In genomic region chr12:1995205-1995896, GRCh38 we compare ENCODE assay signal across 13 cellular contexts. TPM values are rescaled to one million over a fixed set of nuclear protein-coding genes. Genes with fewer than 3 reads are reported as not detected.
DNase-seq lines count a peak whose midpoint lies in the region; ATAC-seq and TF ChIP-seq lines count a peak whose summit lies in the region.
"Had no signal": no experiment of that assay in that cellular context is flagged by ENCODE, and none has a peak within 500 bp of the region (broad histone marks: within the 10 kb centered on the region; RNA-seq: fewer than 3 reads in every experiment).

No MANE protein-coding gene starts in this region.

- CTCF ChIA-PET in activated CD4-positive, alpha-beta memory T cell treated with anti-CD3 and anti-CD28 coated beads for 36 hours (lab: Charles Lee) = interaction anchor here (1.2 to 2.7 kb wide), 3 partner anchors 39 to 200 kb away, joined by 3 to 8 read pairs (median 3); no protein-coding TSS in a partner anchor

- peaks cover 39% of the 10 kb centered on the region for H3K36me3 Mint-ChIP-seq in activated CD4-positive, alpha-beta memory T cell treated with anti-CD3 and anti-CD28 coated beads for 36 hours

- no peak for ATAC-seq in gastrocnemius medialis
- no peak for ATAC-seq in psoas muscle

- H3K9me3 ChIP-seq in HUES48 (ENCODE audit: control insufficient read depth, insufficient read depth, low read length) (no peaks in the 10 kb centered on the region), smooth muscle cell (replicated peaks; ENCODE audit: low read depth) (no peaks in the 10 kb centered on the region), gastrocnemius medialis (no peaks in the 10 kb centered on the region), psoas muscle (no peaks in the 10 kb centered on the region)

- peak; percentile 20 for DNase-seq in GM13976 (ENCODE audit: low spot score)
- DNase-seq in activated CD4-positive, alpha-beta memory T cell treated with anti-CD3 and anti-CD28 coated beads for 36 hours = peak; percentile 33
- no peak for DNase-seq in smooth muscle cell (lab: John Stamatoyannopoulos, UW; ENCODE audit: unreplicated experiment)
- no peak for DNase-seq in gastrocnemius medialis
- DNase-seq in psoas muscle = no peak
- no peak for DNase-seq in NCI-H345 treated with DMSO at 0.1 percent for 48 hours (lab: John Stamatoyannopoulos, UW; ENCODE audit: unreplicated experiment)
- DNase-seq: activated CD4-positive, alpha-beta T cell treated with anti-CD3 and anti-CD28 coated beads, Interleukin-2, amount 50 U/mL, for 1 hour; dermis blood vessel endothelial cell; left cardiac atrium; NCI-H1417; NCI-H774; stimulated activated CD4-positive, alpha-beta T cell treated with anti-CD3 and anti-CD28 coated beads, Interleukin-12 subunit alpha, Interleukin-12 subunit beta, amount 100 ng/mL, for 4 hours had no signal

- peaks cover 4% of the 10 kb centered on the region for H4K20me1 ChIP-seq in smooth muscle cell (ENCODE audit: low read depth)

- no peaks in the 10 kb centered on the region for H3K9me3 Mint-ChIP-seq in activated CD4-positive, alpha-beta memory T cell treated with anti-CD3 and anti-CD28 coated beads for 36 hours

- peak overlapping the region; percentile 68 for H3K4me2 ChIP-seq in smooth muscle cell

- peak overlapping the region; percentile 46 for H3K27ac Mint-ChIP-seq in activated CD4-positive, alpha-beta memory T cell treated with anti-CD3 and anti-CD28 coated beads for 36 hours

- peaks cover 44% of the 10 kb centered on the region for H3K4me1 ChIP-seq in HUES48 (ENCODE audit: control insufficient read depth, insufficient read depth, low read length)
- H3K4me1 ChIP-seq in smooth muscle cell (ENCODE audit: low read depth) = peaks cover 14% of the 10 kb centered on the region
- peaks cover 0 to 5% of the 10 kb centered on the region in 2 donors for H3K4me1 ChIP-seq in gastrocnemius medialis
- no peaks in the 10 kb centered on the region for H3K4me1 ChIP-seq in psoas muscle

- H3K27me3 Mint-ChIP-seq in activated CD4-positive, alpha-beta memory T cell treated with anti-CD3 and anti-CD28 coated beads for 36 hours = no peaks in the 10 kb centered on the region

- H3K4me3 ChIP-seq in HUES48 (ENCODE audit: low read depth, low read length) = peak overlapping the region; percentile 35; the same call in 1 of the 2 replicates
- H3K4me3 ChIP-seq in smooth muscle cell = no peak overlapping the region
- no peak overlapping the region for H3K4me3 ChIP-seq in gastrocnemius medialis
- H3K4me3 ChIP-seq in psoas muscle = no peak overlapping the region

- intact Hi-C loops in activated CD4-positive, alpha-beta memory T cell treated with anti-CD3 and anti-CD28 coated beads for 36 hours (cut with micrococcal nuclease) = no loop called here
- intact Hi-C loops in gastrocnemius medialis (cut with DNase I; ENCODE audit: low total_unique reads) = no loop called here
- intact Hi-C loops in psoas muscle (cut with DNase I) = no loop called here

- no peak for TF ChIP-seq POLR2A in gastrocnemius medialis (IDR thresholded peaks at IDR 0.05)

- H3K27ac ChIP-seq in HUES48 (ENCODE audit: low read depth, low read length) = peak overlapping the region; percentile 60
- peak overlapping the region; percentile 95 for H3K27ac ChIP-seq in smooth muscle cell (ENCODE audit: low read depth)
- H3K27ac ChIP-seq in gastrocnemius medialis = no peak overlapping the region
- no peak overlapping the region for H3K27ac ChIP-seq in psoas muscle

- peaks cover 43% of the 10 kb centered on the region for H3K4me1 Mint-ChIP-seq in activated CD4-positive, alpha-beta memory T cell treated with anti-CD3 and anti-CD28 coated beads for 36 hours (ENCODE audit: low read depth)

- TF ChIP-seq CTCF in GM13976 (IDR thresholded peaks at IDR 0.05; ENCODE audit: borderline replicate concordance, control extremely low read depth, extremely low read depth, insufficient read depth, missing control alignments) (no peak), smooth muscle cell (IDR thresholded peaks at IDR 0.05; ENCODE audit: borderline replicate concordance, insufficient read depth, poor library complexity, severe bottlenecking) (no peak), gastrocnemius medialis (IDR thresholded peaks at IDR 0.05 in 4 of 5, conservative IDR thresholded peaks at IDR 0.05 in 1 of 5) (no peak), psoas muscle (IDR thresholded peaks at IDR 0.05) (no peak)

- POLR2A ChIA-PET in activated CD4-positive, alpha-beta memory T cell treated with anti-CD3 and anti-CD28 coated beads for 36 hours (lab: Charles Lee) = interaction anchor here (1.2 kb wide), 1 partner anchor 8 kb away, joined by 5 read pairs; the partner anchor contains the start of gene DCP1B

- H3K9ac ChIP-seq in HUES48 (ENCODE audit: low read depth, low read length) = no peak overlapping the region
- no peak overlapping the region for H3K9ac ChIP-seq in smooth muscle cell (ENCODE audit: low read depth)

- in situ Hi-C loops in GM13976 (cut with MboI; ENCODE audit: low sequenced_read_pairs, unreplicated experiment) (no loop called here), gastrocnemius medialis (cut with MboI; ENCODE audit: low sequenced_read_pairs in 4 of 4) (no loop called here)

- H3K79me2 ChIP-seq in smooth muscle cell (ENCODE audit: low read depth) = peaks cover 52% of the 10 kb centered on the region

- H3K27me3 ChIP-seq in HUES48 (ENCODE audit: control insufficient read depth, insufficient read depth, low read length) = no peaks in the 10 kb centered on the region
- no peaks in the 10 kb centered on the region for H3K27me3 ChIP-seq in smooth muscle cell (ENCODE audit: low read depth)
- H3K27me3 ChIP-seq in gastrocnemius medialis = no peaks in the 10 kb centered on the region
- no peaks in the 10 kb centered on the region for H3K27me3 ChIP-seq in psoas muscle (ENCODE audit: insufficient read depth in 3 of 3, low read length in 2 of 3)

- peaks cover 27% of the 10 kb centered on the region for H3F3A ChIP-seq in smooth muscle cell (ENCODE audit: low read depth)

- WGBS in smooth muscle cell (ENCODE audit: low lambda C conversion rate) = 80% methylated on average over 4 of the region's 4 CpGs
- WGBS in psoas muscle, 3 donors = 94 to 96% (median 95%) methylated on average over 4 of the region's 4 CpGs

- peaks cover 43% of the 10 kb centered on the region for H3K36me3 ChIP-seq in HUES48 (ENCODE audit: control insufficient read depth, insufficient read depth, low read length)
- H3K36me3 ChIP-seq in smooth muscle cell (ENCODE audit: low read depth) = no peaks in the 10 kb centered on the region
- peaks cover 0 to 23% of the 10 kb centered on the region in 2 donors for H3K36me3 ChIP-seq in gastrocnemius medialis
- H3K36me3 ChIP-seq in psoas muscle (ENCODE audit: insufficient read depth in 1 of 2, low read depth in 1 of 2) = peaks cover 0 to 63% of the 10 kb centered on the region in 2 donors

- no peak overlapping the region for H3K4me3 Mint-ChIP-seq in activated CD4-positive, alpha-beta memory T cell treated with anti-CD3 and anti-CD28 coated beads for 36 hours

- H2AFZ ChIP-seq in smooth muscle cell (ENCODE audit: low read depth) = no peak overlapping the region

RNA-seq across cellular contexts. Expression of gene DCP1B, which starts 8.9 kb away (rescaled TPM):
- 10 to 100 TPM; 13.1 to 13.4 TPM for total RNA-seq in activated CD4-positive, alpha-beta memory T cell treated with anti-CD3 and anti-CD28 coated beads for 36 hours
- total RNA-seq in smooth muscle cell (25.3 and 34.9 TPM in 2 replicates), gastrocnemius medialis (10 to 100 TPM; 11.5 to 13.5 (median 12.4) TPM), psoas muscle (10 to 100 TPM in 1 of 4 donors, 1 to 10 TPM in 3; 8.7 to 13.8 (median 9.9) TPM)
- polyA plus RNA-seq in smooth muscle cell (29.9 and 38.1 TPM in 2 replicates), psoas muscle (10 to 100 TPM in 1 of 3 donors, 1 to 10 TPM in 2; 1.7 to 13.0 (median 8.4) TPM)

RNA-seq across cellular contexts. Expression of gene CACNA1C, which starts 57.4 kb away (rescaled TPM):
- total RNA-seq in activated CD4-positive, alpha-beta memory T cell treated with anti-CD3 and anti-CD28 coated beads for 36 hours = under 1 TPM; 0.07 to 0.12 TPM
- 3.8 and 4.5 TPM in 2 replicates for total RNA-seq in smooth muscle cell
- polyA plus RNA-seq in smooth muscle cell = 1.6 and 2.2 TPM in 2 replicates
- 1 to 10 TPM in 2 of 4 donors, under 1 TPM in 2; 0.80 to 1.8 (median 0.91) TPM for total RNA-seq in gastrocnemius medialis
- 1 to 10 TPM in 3 of 4 donors, under 1 TPM in 1; 0.95 to 2.9 (median 1.3) TPM for total RNA-seq in psoas muscle
- under 1 TPM; 0.26 to 0.48 (median 0.46) TPM for polyA plus RNA-seq in psoas muscle

Comparison
In these comparisons a context has a peak if more than half of its experiments do, and no peak if none do; other contexts are left out.
1. DNase-seq: peak in GM13976 (single experiment) and activated CD4-positive, alpha-beta memory T cell treated with anti-CD3 and anti-CD28 coated beads for 36 hours (single experiment); none in smooth muscle cell (single experiment), gastrocnemius medialis (0 of 2), psoas muscle (0 of 2) and NCI-H345 treated with DMSO at 0.1 percent for 48 hours (single experiment).
2. H3K27ac ChIP-seq: peak in HUES48 (single experiment) and smooth muscle cell (single experiment); none in gastrocnemius medialis (0 of 4) and psoas muscle (single experiment).